In genomic region chr10:30882281-30882680, GRCh38 we compare ENCODE assay signal across 25 cellular contexts.
"Had no signal": no experiment of that assay in that cellular context is flagged by ENCODE, and none has a peak within 500 bp of the region (broad histone marks: within the 10 kb centered on the region; RNA-seq: fewer than 3 reads in every experiment).

No MANE protein-coding gene starts in this region.

- H3K4me2 ChIP-seq: smooth muscle cell had no signal

- FAIRE-seq: astrocyte, bronchial epithelial cell, kidney, TTC549 had no signal

- H3K9me3 ChIP-seq: lower lobe of right lung, sigmoid colon, stomach, suprapubic skin, tibial nerve, uterus had no signal

- ATAC-seq: activated T-helper 17 cell treated with anti-CD3 and anti-CD28 coated beads, Interleukin-2, amount 50 U/mL, for 72 hours; lower lobe of right lung; naive thymus-derived CD4-positive, alpha-beta T cell; stimulated activated memory B cell treated with anti-CD40 and anti-IgM and Interleukin-4, amounts not matched to agents 10 μg/mL and 1 μg/mL and 100 μg/mL, for 72 hours; T-cell had no signal

- H3K4me3 ChIP-seq: lower lobe of right lung, sigmoid colon, smooth muscle cell, stomach, suprapubic skin, tibial nerve, uterus had no signal

- DNase-seq: activated CD4-positive, alpha-beta T cell treated with anti-CD3 and anti-CD28 coated beads for 1 hour; activated CD4-positive, alpha-beta T cell treated with anti-CD3 and anti-CD28 coated beads, Interleukin-2, amount 50 U/mL, for 1 hour; activated CD8-positive, alpha-beta memory T cell treated with anti-CD3 and anti-CD28 coated beads for 24 hours; activated CD8-positive, alpha-beta memory T cell treated with anti-CD3 and anti-CD28 coated beads, Interleukin-2, amount 50 U/mL, for 4 hours; activated T-cell treated with anti-CD3 and anti-CD28 coated beads, Interleukin-2, amount 50 U/mL, for 24 hours; cerebellar nuclear complex; cortex of kidney; effector CD8-positive, alpha-beta T cell; kidney; lower lobe of right lung; naive thymus-derived CD4-positive, alpha-beta T cell; retina; sigmoid colon; stimulated activated CD4-positive, alpha-beta T cell treated with anti-CD3 and anti-CD28 coated beads, Interleukin-15, amount 100 ng/mL, for 24 hours; stomach; T-cell; uterus had no signal

- H3K4me1 ChIP-seq: lower lobe of right lung, stomach, suprapubic skin, uterus had no signal

- H3K27ac ChIP-seq: lower lobe of right lung, sigmoid colon, stomach, suprapubic skin, tibial nerve, uterus had no signal

- H3K27me3 ChIP-seq: sigmoid colon, stomach, suprapubic skin, tibial nerve, uterus had no signal

- H3K36me3 ChIP-seq: lower lobe of right lung, sigmoid colon, stomach, suprapubic skin had no signal
